25 cellular contexts compared by ENCODE assay signal in genomic region chr11:1649021-1649420, GRCh38. TPM values are rescaled to one million over a fixed set of nuclear protein-coding genes. Genes with fewer than 3 reads are reported as not detected.
"Had no signal": no experiment of that assay in that cellular context is flagged by ENCODE, and none has a peak within 500 bp of the region (broad histone marks: within the 10 kb centered on the region; RNA-seq: fewer than 3 reads in every experiment).

No MANE protein-coding gene starts in this region.

- H3K4me3 Mint-ChIP-seq: naive thymus-derived CD4-positive, alpha-beta T cell had no signal

- DNase-seq: effector memory CD4-positive, alpha-beta T cell; heart left ventricle; hippocampal formation; mammary epithelial cell; naive thymus-derived CD4-positive, alpha-beta T cell; sigmoid colon; stimulated activated CD4-positive, alpha-beta T cell treated with anti-CD3 and anti-CD28 coated beads, Interleukin-12 subunit alpha, Interleukin-12 subunit beta, amount 100 ng/mL, for 4 hours; stimulated activated naive CD4-positive, alpha-beta T cell; stomach; substantia nigra; transverse colon had no signal

- H3K36me3 Mint-ChIP-seq: naive thymus-derived CD4-positive, alpha-beta T cell had no signal

- H3K4me3 ChIP-seq: heart left ventricle, ovary, right atrium auricular region, sigmoid colon, skin epidermis, stomach, thoracic aorta, transverse colon had no signal

- H3K27me3 ChIP-seq: ovary, right atrium auricular region had no signal

- H3K27ac ChIP-seq: heart left ventricle, ovary, right atrium auricular region, sigmoid colon, skin epidermis, stomach, thoracic aorta, transverse colon had no signal

- H3K27ac Mint-ChIP-seq: naive thymus-derived CD4-positive, alpha-beta T cell had no signal

- H3K4me1 ChIP-seq: right atrium auricular region had no signal

- H3K9me3 ChIP-seq: heart left ventricle, ovary, right atrium auricular region, sigmoid colon, stomach, thoracic aorta, transverse colon had no signal

- H3K36me3 ChIP-seq: heart left ventricle, ovary, right atrium auricular region, sigmoid colon, stomach, thoracic aorta, transverse colon had no signal

RNA-seq across cellular contexts. Expression of gene KRTAP5-5, which starts 19.4 kb away (rescaled TPM):
- total RNA-seq: esophagus mucosa; fibroblast of lung; frontal cortex; glomerular endothelial cell; heart left ventricle; left lobe of liver; mammary epithelial cell; mesenteric fat pad; mononuclear cell; naive thymus-derived CD4-positive, alpha-beta T cell; ovary; posterior vena cava; right atrium auricular region; sigmoid colon; stomach; thoracic aorta; transverse colon; ureter had no signal
- polyA plus RNA-seq: fibroblast of lung; heart left ventricle; mammary epithelial cell; naive thymus-derived CD4-positive, alpha-beta T cell; neural cell; ovary; stomach had no signal

RNA-seq across cellular contexts. Expression of gene KRTAP5-4, which starts 27.1 kb away (rescaled TPM):
- total RNA-seq: esophagus mucosa; fibroblast of lung; frontal cortex; glomerular endothelial cell; heart left ventricle; left lobe of liver; mammary epithelial cell; mesenteric fat pad; mononuclear cell; naive thymus-derived CD4-positive, alpha-beta T cell; ovary; posterior vena cava; right atrium auricular region; sigmoid colon; stomach; thoracic aorta; transverse colon; ureter had no signal
- polyA plus RNA-seq: fibroblast of lung; heart left ventricle; mammary epithelial cell; naive thymus-derived CD4-positive, alpha-beta T cell; neural cell; ovary; sigmoid colon; stomach had no signal

RNA-seq across cellular contexts. Expression of gene KRTAP5-3, which starts 40.8 kb away (rescaled TPM):
- total RNA-seq: esophagus mucosa; fibroblast of lung; frontal cortex; glomerular endothelial cell; heart left ventricle; left lobe of liver; mammary epithelial cell; mesenteric fat pad; mononuclear cell; naive thymus-derived CD4-positive, alpha-beta T cell; ovary; posterior vena cava; right atrium auricular region; sigmoid colon; stomach; thoracic aorta; transverse colon; ureter had no signal
- polyA plus RNA-seq: fibroblast of lung; heart left ventricle; mammary epithelial cell; naive thymus-derived CD4-positive, alpha-beta T cell; neural cell; ovary; sigmoid colon; stomach had no signal

RNA-seq across cellular contexts. Expression of gene KRTAP5-6, which starts 48.0 kb away (rescaled TPM):
- total RNA-seq: esophagus mucosa; fibroblast of lung; frontal cortex; glomerular endothelial cell; heart left ventricle; mammary epithelial cell; mesenteric fat pad; mononuclear cell; naive thymus-derived CD4-positive, alpha-beta T cell; ovary; posterior vena cava; right atrium auricular region; sigmoid colon; stomach; thoracic aorta; transverse colon; ureter had no signal
- polyA plus RNA-seq: fibroblast of lung; heart left ventricle; mammary epithelial cell; naive thymus-derived CD4-positive, alpha-beta T cell; neural cell; ovary; sigmoid colon; stomach had no signal

RNA-seq across cellular contexts. Expression of gene KRTAP5-2, which starts 50.9 kb away (rescaled TPM):
- total RNA-seq: esophagus mucosa; fibroblast of lung; frontal cortex; glomerular endothelial cell; heart left ventricle; left lobe of liver; mammary epithelial cell; mesenteric fat pad; mononuclear cell; naive thymus-derived CD4-positive, alpha-beta T cell; ovary; posterior vena cava; right atrium auricular region; sigmoid colon; stomach; thoracic aorta; transverse colon; ureter had no signal
- polyA plus RNA-seq: fibroblast of lung; heart left ventricle; mammary epithelial cell; naive thymus-derived CD4-positive, alpha-beta T cell; neural cell; ovary; stomach had no signal
